Comparison of ENCODE assay signal across 14 cellular contexts in genomic region chr1:2274968-2275475, GRCh38. TPM values are rescaled to one million over a fixed set of nuclear protein-coding genes. Genes with fewer than 3 reads are reported as not detected.
DNase-seq lines count a peak whose midpoint lies in the region; ATAC-seq and TF ChIP-seq lines count a peak whose summit lies in the region.
"Had no signal": no experiment of that assay in that cellular context is flagged by ENCODE, and none has a peak within 500 bp of the region (broad histone marks: within the 10 kb centered on the region; RNA-seq: fewer than 3 reads in every experiment).

No MANE protein-coding gene starts in this region.

- peak overlapping the region; percentile 21 to 82 (median 67) for H3K27ac ChIP-seq in tibial nerve
- H3K27ac ChIP-seq: SJCRH30 had no signal

- CTCF ChIA-PET in activated naive CD4-positive, alpha-beta T cell treated with anti-CD3 and anti-CD28 coated beads for 36 hours (lab: Charles Lee): no interaction called here
- CTCF ChIA-PET in activated CD8-positive, alpha-beta memory T cell treated with anti-CD3 and anti-CD28 coated beads, Interleukin-2, amount 10 ng/mL, durations not matched to agents 7 days and 5 days (lab: Charles Lee): no interaction called here

- H3K9me3 Mint-ChIP-seq in activated naive CD4-positive, alpha-beta T cell treated with anti-CD3 and anti-CD28 coated beads for 36 hours: no peaks in the 10 kb centered on the region
- H3K9me3 Mint-ChIP-seq in dendritic cell treated with granulocyte-macrophage colony-stimulating factor and Interleukin-4, amounts not matched to agents 40 ng/mL and 50 ng/mL, for 4 days: no peaks in the 10 kb centered on the region
- no peaks in the 10 kb centered on the region for H3K9me3 Mint-ChIP-seq in natural killer cell treated with Interleukin-12 subunit alpha and Interleukin-12 subunit beta and Interleukin-15 and Interleukin-18, amount 100 ng/mL, for 72 hours
- H3K9me3 Mint-ChIP-seq in activated CD8-positive, alpha-beta memory T cell treated with anti-CD3 and anti-CD28 coated beads, Interleukin-2, amount 10 ng/mL, durations not matched to agents 7 days and 5 days (ENCODE audit: low read depth): no peaks in the 10 kb centered on the region

- no peak overlapping the region for H3K4me3 Mint-ChIP-seq in activated naive CD4-positive, alpha-beta T cell treated with anti-CD3 and anti-CD28 coated beads for 36 hours
- H3K4me3 Mint-ChIP-seq in dendritic cell treated with granulocyte-macrophage colony-stimulating factor and Interleukin-4, amounts not matched to agents 40 ng/mL and 50 ng/mL, for 4 days: no peak overlapping the region
- H3K4me3 Mint-ChIP-seq in natural killer cell treated with Interleukin-12 subunit alpha and Interleukin-12 subunit beta and Interleukin-15 and Interleukin-18, amount 100 ng/mL, for 72 hours: no peak overlapping the region
- no peak overlapping the region for H3K4me3 Mint-ChIP-seq in activated CD8-positive, alpha-beta memory T cell treated with anti-CD3 and anti-CD28 coated beads, Interleukin-2, amount 10 ng/mL, durations not matched to agents 7 days and 5 days

- H3K27me3 Mint-ChIP-seq in activated naive CD4-positive, alpha-beta T cell treated with anti-CD3 and anti-CD28 coated beads for 36 hours (ENCODE audit: low read depth): no peaks in the 10 kb centered on the region
- H3K27me3 Mint-ChIP-seq in dendritic cell treated with granulocyte-macrophage colony-stimulating factor and Interleukin-4, amounts not matched to agents 40 ng/mL and 50 ng/mL, for 4 days: no peaks in the 10 kb centered on the region
- H3K27me3 Mint-ChIP-seq in natural killer cell treated with Interleukin-12 subunit alpha and Interleukin-12 subunit beta and Interleukin-15 and Interleukin-18, amount 100 ng/mL, for 72 hours: no peaks in the 10 kb centered on the region
- H3K27me3 Mint-ChIP-seq in activated CD8-positive, alpha-beta memory T cell treated with anti-CD3 and anti-CD28 coated beads, Interleukin-2, amount 10 ng/mL, durations not matched to agents 7 days and 5 days: no peaks in the 10 kb centered on the region

- H3K4me1 Mint-ChIP-seq in activated naive CD4-positive, alpha-beta T cell treated with anti-CD3 and anti-CD28 coated beads for 36 hours (ENCODE audit: low read depth): peaks cover 69% of the 10 kb centered on the region
- peaks cover 95% of the 10 kb centered on the region for H3K4me1 Mint-ChIP-seq in dendritic cell treated with granulocyte-macrophage colony-stimulating factor and Interleukin-4, amounts not matched to agents 40 ng/mL and 50 ng/mL, for 4 days (ENCODE audit: low read depth)
- peaks cover 13 to 18% of the 10 kb centered on the region in 2 donors for H3K4me1 Mint-ChIP-seq in natural killer cell treated with Interleukin-12 subunit alpha and Interleukin-12 subunit beta and Interleukin-15 and Interleukin-18, amount 100 ng/mL, for 72 hours (ENCODE audit: low read depth in 2 of 2)
- peaks cover 4% of the 10 kb centered on the region for H3K4me1 Mint-ChIP-seq in activated CD8-positive, alpha-beta memory T cell treated with anti-CD3 and anti-CD28 coated beads, Interleukin-2, amount 10 ng/mL, durations not matched to agents 7 days and 5 days

- TF ChIP-seq POLR2A in tibial nerve (IDR thresholded peaks at IDR 0.05): no peak

- no peaks in the 10 kb centered on the region for H3K27me3 ChIP-seq in tibial nerve
- H3K27me3 ChIP-seq: body of pancreas, SJCRH30 had no signal

- no peaks in the 10 kb centered on the region for H3K9me3 ChIP-seq in tibial nerve
- H3K9me3 ChIP-seq: body of pancreas, SJCRH30 had no signal

- H3K36me3 Mint-ChIP-seq in activated naive CD4-positive, alpha-beta T cell treated with anti-CD3 and anti-CD28 coated beads for 36 hours (ENCODE audit: low read depth): peaks cover 8% of the 10 kb centered on the region
- H3K36me3 Mint-ChIP-seq in dendritic cell treated with granulocyte-macrophage colony-stimulating factor and Interleukin-4, amounts not matched to agents 40 ng/mL and 50 ng/mL, for 4 days (ENCODE audit: low read depth): peaks cover 75% of the 10 kb centered on the region
- no peaks in the 10 kb centered on the region for H3K36me3 Mint-ChIP-seq in natural killer cell treated with Interleukin-12 subunit alpha and Interleukin-12 subunit beta and Interleukin-15 and Interleukin-18, amount 100 ng/mL, for 72 hours
- H3K36me3 Mint-ChIP-seq in activated CD8-positive, alpha-beta memory T cell treated with anti-CD3 and anti-CD28 coated beads, Interleukin-2, amount 10 ng/mL, durations not matched to agents 7 days and 5 days: peaks cover 6% of the 10 kb centered on the region

- DNase-seq in activated naive CD4-positive, alpha-beta T cell treated with anti-CD3 and anti-CD28 coated beads for 36 hours: no peak
- no peak for DNase-seq in activated naive CD4-positive, alpha-beta T cell treated with Interleukin-2 at 50 U/mL for 16 hours
- peak; percentile 46 for DNase-seq in natural killer cell treated with Interleukin-12 subunit alpha and Interleukin-12 subunit beta and Interleukin-15 and Interleukin-18, amount 100 ng/mL, for 72 hours (ENCODE audit: low spot score)
- DNase-seq in tibial nerve (ENCODE audit: low spot score in 2 of 2) (no peak), NCI-H748 (lab: John Stamatoyannopoulos, UW; ENCODE audit: unreplicated experiment) (no peak), HCEC 1CT (no peak)
- no peak for DNase-seq in activated CD8-positive, alpha-beta memory T cell treated with anti-CD3 and anti-CD28 coated beads, Interleukin-2, amount 10 ng/mL, durations not matched to agents 7 days and 5 days
- DNase-seq: activated CD4-positive, alpha-beta T cell treated with anti-CD3 and anti-CD28 coated beads, Interleukin-2, amount 50 U/mL, for 48 hours; body of pancreas; GDM1; KBM-7; NCI-H226 had no signal

- ATAC-seq in natural killer cell treated with Interleukin-12 subunit alpha and Interleukin-12 subunit beta and Interleukin-15 and Interleukin-18, amount 100 ng/mL, for 72 hours: no peak
- no peak for ATAC-seq in activated CD8-positive, alpha-beta memory T cell treated with anti-CD3 and anti-CD28 coated beads, Interleukin-2, amount 10 ng/mL, durations not matched to agents 7 days and 5 days

- TF ChIP-seq EP300 in tibial nerve (IDR thresholded peaks at IDR 0.05): no peak

- H3K36me3 ChIP-seq in tibial nerve: peaks cover 0 to 6% (median 0%) of the 10 kb centered on the region in 3 donors
- H3K36me3 ChIP-seq: SJCRH30 had no signal

- peaks cover 4 to 100% (median 99%) of the 10 kb centered on the region in 4 donors for H3K4me1 ChIP-seq in tibial nerve

- H3K4me3 ChIP-seq in tibial nerve: no peak overlapping the region
- H3K4me3 ChIP-seq: body of pancreas, SJCRH30 had no signal

- H3K27ac Mint-ChIP-seq in activated naive CD4-positive, alpha-beta T cell treated with anti-CD3 and anti-CD28 coated beads for 36 hours: peak overlapping the region; percentile 72
- peak overlapping the region; percentile 30 for H3K27ac Mint-ChIP-seq in dendritic cell treated with granulocyte-macrophage colony-stimulating factor and Interleukin-4, amounts not matched to agents 40 ng/mL and 50 ng/mL, for 4 days
- no peak overlapping the region for H3K27ac Mint-ChIP-seq in natural killer cell treated with Interleukin-12 subunit alpha and Interleukin-12 subunit beta and Interleukin-15 and Interleukin-18, amount 100 ng/mL, for 72 hours
- H3K27ac Mint-ChIP-seq in activated CD8-positive, alpha-beta memory T cell treated with anti-CD3 and anti-CD28 coated beads, Interleukin-2, amount 10 ng/mL, durations not matched to agents 7 days and 5 days: no peak overlapping the region

- no peak for TF ChIP-seq CTCF in tibial nerve (IDR thresholded peaks at IDR 0.05)

- WGBS in tibial nerve, 2 donors: 42 to 56% methylated on average over 20 of the region's 20 CpGs

- intact Hi-C loops in activated naive CD4-positive, alpha-beta T cell treated with anti-CD3 and anti-CD28 coated beads for 36 hours (cut with micrococcal nuclease): no loop called here
- intact Hi-C loops in dendritic cell treated with granulocyte-macrophage colony-stimulating factor and Interleukin-4, amounts not matched to agents 40 ng/mL and 50 ng/mL, for 4 days (cut with micrococcal nuclease): no loop called here

RNA-seq across cellular contexts. Expression of gene SKI, which starts 46.9 kb away (rescaled TPM):
- total RNA-seq in activated naive CD4-positive, alpha-beta T cell treated with anti-CD3 and anti-CD28 coated beads for 36 hours: 10 to 100 TPM; 25.5 to 26.3 TPM
- total RNA-seq in natural killer cell treated with Interleukin-12 subunit alpha and Interleukin-12 subunit beta and Interleukin-15 and Interleukin-18, amount 100 ng/mL, for 72 hours: 10 to 100 TPM; 16.5 to 42.7 TPM
- 100 to 1,000 TPM in 1 of 4 donors, 10 to 100 TPM in 3; 62.8 to 100 (median 72.2) TPM for total RNA-seq in tibial nerve
- 10 to 100 TPM; 35.0 to 42.9 TPM for total RNA-seq in activated CD8-positive, alpha-beta memory T cell treated with anti-CD3 and anti-CD28 coated beads, Interleukin-2, amount 10 ng/mL, durations not matched to agents 7 days and 5 days

Comparison
In these comparisons a context has a peak if more than half of its experiments do, and no peak if none do; other contexts are left out.
1. H3K27ac Mint-ChIP-seq: peak in activated naive CD4-positive, alpha-beta T cell treated with anti-CD3 and anti-CD28 coated beads for 36 hours (single experiment) and dendritic cell treated with granulocyte-macrophage colony-stimulating factor and Interleukin-4, amounts not matched to agents 40 ng/mL and 50 ng/mL, for 4 days (single experiment); none in natural killer cell treated with Interleukin-12 subunit alpha and Interleukin-12 subunit beta and Interleukin-15 and Interleukin-18, amount 100 ng/mL, for 72 hours (0 of 2) and activated CD8-positive, alpha-beta memory T cell treated with anti-CD3 and anti-CD28 coated beads, Interleukin-2, amount 10 ng/mL, durations not matched to agents 7 days and 5 days (single experiment).